33 cellular contexts compared by ENCODE assay signal in the genomic region with DNA sequence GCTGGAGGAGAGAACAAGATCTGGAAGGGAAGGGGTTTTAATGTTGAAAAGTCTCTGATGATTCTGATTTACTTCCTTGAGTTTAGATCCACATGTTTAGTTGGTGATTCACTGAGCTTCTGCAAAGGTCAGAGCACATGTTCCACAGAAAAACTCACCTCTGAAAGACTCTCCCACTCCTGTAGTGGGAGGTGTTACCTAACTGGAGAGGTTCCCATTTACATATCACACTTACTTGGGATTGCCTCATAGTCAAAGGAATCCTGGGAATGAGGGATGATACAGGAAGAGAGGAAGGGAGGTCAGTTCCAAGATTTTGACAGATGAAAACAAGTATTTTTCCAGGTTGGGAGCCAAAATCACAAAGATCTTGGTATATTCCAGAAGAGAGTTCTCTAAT. TPM values are rescaled to one million over a fixed set of nuclear protein-coding genes. Genes with fewer than 3 reads are reported as not detected.
A peak's percentile ranks its signal among the peaks of the same experiment; 100 is the strongest.
DNase-seq lines count a peak whose midpoint lies in the region; ATAC-seq, FAIRE-seq and TF ChIP-seq lines count a peak whose summit lies in the region.
"Had no signal": no experiment of that assay in that cellular context is flagged by ENCODE, and none has a peak within 500 bp of the region (broad histone marks: within the 10 kb centered on the region; RNA-seq: fewer than 3 reads in every experiment).

No MANE protein-coding gene starts in this region.

- no peaks in the 10 kb centered on the region for H3K27me3 ChIP-seq in astrocyte (ENCODE audit: insufficient read depth, low read length)
- H3K27me3 ChIP-seq in kidney epithelial cell (ENCODE audit: control insufficient read depth, insufficient read depth, low read length): no peaks in the 10 kb centered on the region
- H3K27me3 ChIP-seq: pancreas, uterus had no signal

- no peaks in the 10 kb centered on the region for H3K9me3 Mint-ChIP-seq in astrocyte (ENCODE audit: unreplicated experiment)
- H3K9me3 Mint-ChIP-seq: activated naive CD4-positive, alpha-beta T cell treated with anti-CD3 and anti-CD28 coated beads, Interleukin-2, amount 50 U/mL, for 24 hours; naive thymus-derived CD8-positive, alpha-beta T cell; stimulated activated naive B cell treated with anti-CD40 and anti-IgM and Interleukin-4, amounts not matched to agents 10 μg/mL and 1 μg/mL and 100 μg/mL, for 72 hours had no signal

- H3K79me2 ChIP-seq in astrocyte (ENCODE audit: insufficient read depth, low read length): peaks cover 9% of the 10 kb centered on the region

- TF ChIP-seq CTCF in astrocyte (IDR thresholded peaks at IDR 0.05; ENCODE audit: insufficient read depth, low read depth, low read length) (no peak), kidney epithelial cell (IDR thresholded peaks at IDR 0.05; ENCODE audit: insufficient read depth, low read length, poor library complexity, severe bottlenecking) (no peak)

- peaks cover 17% of the 10 kb centered on the region for H3K4me1 ChIP-seq in astrocyte (ENCODE audit: insufficient read depth, low read length)
- H3K4me1 ChIP-seq: Caco-2, uterus had no signal

- H4K20me1 ChIP-seq in astrocyte (ENCODE audit: insufficient read depth, low read length): no peaks in the 10 kb centered on the region

- peak; percentile 30 for DNase-seq in Caki2 (ENCODE audit: low read depth)
- no peak for DNase-seq in H54 (ENCODE audit: insufficient read length, low spot score)
- peak; percentile 7 for DNase-seq in astrocyte (ENCODE audit: low read depth)
- peak; percentile 67 for DNase-seq in kidney epithelial cell (ENCODE audit: low read depth)
- no peak for DNase-seq in activated CD4-positive, alpha-beta T cell treated with anti-CD3 and anti-CD28 coated beads, Interleukin-2, amount 50 U/mL, for 48 hours
- no peak for DNase-seq in HUDEP-2 (lab: John Stamatoyannopoulos, UW; ENCODE audit: unreplicated experiment in 76 of 76)
- DNase-seq: activated CD4-positive, alpha-beta T cell treated with anti-CD3 and anti-CD28 coated beads, Interleukin-2, amount 50 U/mL, for 4 hours; activated CD4-positive, CD25-positive, alpha-beta regulatory T cell; activated CD8-positive, alpha-beta memory T cell treated with anti-CD3 and anti-CD28 coated beads, Interleukin-2, amount 50 U/mL, for 4 hours; Caco-2; cerebellar nuclear complex; dorsolateral prefrontal cortex; heart left ventricle; left ventricle myocardium inferior; midbrain; naive thymus-derived CD8-positive, alpha-beta T cell; NCI-H1092; NCI-H2029; NCI-H345; NCI-H774; pancreas; spleen; stimulated activated CD4-positive, alpha-beta T cell treated with anti-CD3 and anti-CD28 coated beads, Interleukin-2, amount 100 ng/mL, for 48 hours; stimulated activated naive B cell treated with anti-CD40 and anti-IgM and Interleukin-4, amounts not matched to agents 10 μg/mL and 1 μg/mL and 100 μg/mL, for 72 hours; uterus had no signal

- H3K9me3 ChIP-seq in astrocyte (ENCODE audit: insufficient read depth, low read depth, low read length): no peaks in the 10 kb centered on the region
- H3K9me3 ChIP-seq: BLaER1, Caco-2, heart left ventricle, left ventricle myocardium inferior, pancreas, right atrium auricular region, spleen, uterus had no signal

- H2AFZ ChIP-seq in astrocyte (ENCODE audit: low read depth, low read length): no peak overlapping the region

- FAIRE-seq in H54 (lab: Jason Lieb, UNC) (peak; percentile 88), astrocyte (lab: Jason Lieb, UNC) (no peak)
- FAIRE-seq: endothelial cell of umbilical vein, HepG2, pancreas had no signal

- no peak for ATAC-seq in GM18517 (IDR thresholded peaks at IDR 0.05; ENCODE audit: unreplicated experiment)
- ATAC-seq in GM21526 (IDR thresholded peaks at IDR 0.05; ENCODE audit: low FRiP score, unreplicated experiment): no peak
- ATAC-seq: heart left ventricle; HepG2; naive thymus-derived CD8-positive, alpha-beta T cell; pancreas; Right ventricle myocardium inferior; stimulated activated naive B cell treated with anti-CD40 and anti-IgM and Interleukin-4, amounts not matched to agents 10 μg/mL and 1 μg/mL and 100 μg/mL, for 72 hours had no signal

- no peak overlapping the region for H3K9ac ChIP-seq in astrocyte (ENCODE audit: low read length)
- H3K9ac ChIP-seq: BLaER1 had no signal

- no peak overlapping the region for H3K27ac ChIP-seq in astrocyte (ENCODE audit: low read depth, low read length)
- H3K27ac ChIP-seq: BLaER1, dorsolateral prefrontal cortex, heart left ventricle, left ventricle myocardium inferior, pancreas, right atrium auricular region, spleen, uterus had no signal

- no peak for TF ChIP-seq POLR2A in H54 (IDR thresholded peaks at IDR 0.05; ENCODE audit: low read depth, low read length)

- no peak overlapping the region for H3K4me3 Mint-ChIP-seq in astrocyte (ENCODE audit: unreplicated experiment)
- H3K4me3 Mint-ChIP-seq: activated naive CD4-positive, alpha-beta T cell treated with anti-CD3 and anti-CD28 coated beads, Interleukin-2, amount 50 U/mL, for 24 hours; stimulated activated naive B cell treated with anti-CD40 and anti-IgM and Interleukin-4, amounts not matched to agents 10 μg/mL and 1 μg/mL and 100 μg/mL, for 72 hours had no signal

- peak overlapping the region; percentile 96 for H3K4me2 ChIP-seq in astrocyte (ENCODE audit: low read length)
- H3K4me2 ChIP-seq: BLaER1 had no signal

- no peaks in the 10 kb centered on the region for H3K36me3 Mint-ChIP-seq in astrocyte (ENCODE audit: low read depth, unreplicated experiment)
- H3K36me3 Mint-ChIP-seq: activated naive CD4-positive, alpha-beta T cell treated with anti-CD3 and anti-CD28 coated beads, Interleukin-2, amount 50 U/mL, for 24 hours; naive thymus-derived CD8-positive, alpha-beta T cell; stimulated activated naive B cell treated with anti-CD40 and anti-IgM and Interleukin-4, amounts not matched to agents 10 μg/mL and 1 μg/mL and 100 μg/mL, for 72 hours had no signal

- H3K27ac Mint-ChIP-seq in astrocyte (ENCODE audit: unreplicated experiment): peak overlapping the region; percentile 68
- H3K27ac Mint-ChIP-seq: activated naive CD4-positive, alpha-beta T cell treated with anti-CD3 and anti-CD28 coated beads, Interleukin-2, amount 50 U/mL, for 24 hours; naive thymus-derived CD8-positive, alpha-beta T cell; stimulated activated naive B cell treated with anti-CD40 and anti-IgM and Interleukin-4, amounts not matched to agents 10 μg/mL and 1 μg/mL and 100 μg/mL, for 72 hours had no signal

- H3K4me1 Mint-ChIP-seq in astrocyte (ENCODE audit: low read depth, unreplicated experiment): peaks cover 17% of the 10 kb centered on the region

- H3K27me3 Mint-ChIP-seq in astrocyte (ENCODE audit: low read depth, unreplicated experiment): no peaks in the 10 kb centered on the region

- H3K4me3 ChIP-seq in astrocyte (ENCODE audit: insufficient read depth, low read depth, low read length) (no peak overlapping the region), kidney epithelial cell (ENCODE audit: low read depth, low read length) (no peak overlapping the region)
- H3K4me3 ChIP-seq: BLaER1, dorsolateral prefrontal cortex, heart left ventricle, left ventricle myocardium inferior, pancreas, right atrium auricular region, spleen, uterus had no signal

- in situ Hi-C loops in Caki2 (cut with HindIII; ENCODE audit: low pct_unique_long_range_greater_than_20kb, low sequenced_read_pairs): no loop called here

- H3K36me3 ChIP-seq in astrocyte (ENCODE audit: insufficient read depth, low read length) (no peaks in the 10 kb centered on the region), kidney epithelial cell (ENCODE audit: control insufficient read depth, insufficient read depth, low read length) (no peaks in the 10 kb centered on the region)
- H3K36me3 ChIP-seq: BLaER1, heart left ventricle, left ventricle myocardium inferior, pancreas, right atrium auricular region, spleen, uterus had no signal

RNA-seq across cellular contexts. Expression of gene NTNG1, which starts 2.7 kb away (rescaled TPM):
- 0.41 and 2.2 TPM in 2 replicates for total RNA-seq in Caki2 (2014; rRNA removed; shearing (Covaris generic); ENCODE audit: low replicate concordance)
- total RNA-seq in astrocyte (6.7 and 8.1 TPM in 2 replicates), kidney epithelial cell (3.7 and 5.2 TPM in 2 replicates)
- total RNA-seq: Caco-2; endothelial cell of umbilical vein; HepG2; naive thymus-derived CD8-positive, alpha-beta T cell had no signal

Comparison
In these comparisons a context has a peak if more than half of its experiments do, and no peak if none do; other contexts are left out.
1. DNase-seq: peak in Caki2 (single experiment), astrocyte (single experiment) and kidney epithelial cell (single experiment); none in H54 (single experiment), activated CD4-positive, alpha-beta T cell treated with anti-CD3 and anti-CD28 coated beads, Interleukin-2, amount 50 U/mL, for 48 hours (0 of 2) and HUDEP-2 (0 of 76).